8 cellular contexts compared by ENCODE assay signal in the genomic region with DNA sequence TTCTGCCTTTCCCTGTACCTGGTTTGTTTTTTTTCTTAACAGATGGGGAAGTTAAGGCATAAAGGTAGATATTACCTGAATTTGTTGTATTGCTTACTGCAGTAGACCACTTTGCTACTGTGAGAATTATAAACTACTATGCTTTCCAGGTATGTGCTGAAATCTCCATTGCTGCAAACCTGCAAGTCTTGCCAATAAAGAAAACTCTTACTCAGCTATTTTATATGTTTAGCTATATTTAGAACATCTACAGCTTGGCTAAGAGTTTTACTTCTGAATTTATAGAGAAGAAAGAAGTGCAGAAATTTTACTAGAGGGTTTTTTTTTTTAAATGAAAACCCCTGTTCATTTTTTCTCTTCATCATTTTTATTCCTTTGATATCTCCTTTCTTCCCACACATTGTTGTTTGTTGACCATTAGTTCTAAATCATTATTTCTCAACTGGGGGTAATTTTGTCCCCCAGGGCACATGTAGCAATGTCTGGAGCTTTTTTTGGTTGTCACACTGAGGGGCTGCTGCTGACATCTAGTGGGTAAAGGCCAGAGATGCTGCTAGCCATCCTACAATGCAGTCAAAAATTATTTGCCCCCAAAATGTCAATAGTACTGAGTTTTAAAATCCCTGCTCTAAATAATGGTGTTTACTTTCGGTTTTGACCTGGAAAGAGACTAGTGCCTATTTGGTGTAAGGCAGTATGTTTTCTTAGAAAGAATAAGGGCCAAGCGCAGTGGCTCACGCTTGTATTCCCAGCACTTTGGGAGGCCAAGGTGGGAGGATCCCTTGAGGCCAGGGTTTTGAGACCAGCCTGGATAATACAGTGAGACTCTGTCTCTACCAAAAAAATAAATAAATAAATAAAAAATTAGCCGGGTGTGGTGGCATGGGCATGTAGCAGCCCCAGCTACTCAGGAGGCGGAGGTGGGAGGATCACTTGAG. TPM values are rescaled to one million over a fixed set of nuclear protein-coding genes. Genes with fewer than 3 reads are reported as not detected.
DNase-seq lines count a peak whose midpoint lies in the region; ATAC-seq, FAIRE-seq and TF ChIP-seq lines count a peak whose summit lies in the region.

No MANE protein-coding gene starts in this region.

- FAIRE-seq in D721Med (lab: Jason Lieb, UNC), result no peak

- H3K4me1 ChIP-seq in HAP-1, result no peaks in the 10 kb centered on the region

- in situ Hi-C loops in HAP-1 (cut with MboI; ENCODE audit: low sequenced_read_pairs), result no loop called here

- H3K27me3 ChIP-seq in HAP-1 (ENCODE audit: low read depth), result no peaks in the 10 kb centered on the region

- ATAC-seq in left colon, result no peak

- DNase-seq in D721Med (ENCODE audit: insufficient read length, low spot score) (no peak), HT-29 (ENCODE audit: low spot score) (peak; percentile 22), fibroblast of gingiva (ENCODE audit: low read depth) (peak; percentile 45), left colon (no peak), HAP-1 (ENCODE audit: low spot score in 2 of 2) (no peak), NCI-H2227 (lab: John Stamatoyannopoulos, UW; ENCODE audit: unreplicated experiment) (no peak)
- DNase-seq in activated CD4-positive, alpha-beta T cell treated with anti-CD3 and anti-CD28 coated beads for 1 hour, result peak; percentile 19
- peak; percentile 19 to 41 for DNase-seq in stimulated activated CD4-positive, alpha-beta T cell treated with anti-CD3 and anti-CD28 coated beads, Interleukin-2, amount 100 ng/mL, for 24 hours

- TF ChIP-seq CTCF in D721Med (IDR thresholded peaks at IDR 0.05; ENCODE audit: insufficient read depth, missing control alignments), result peak; percentile 61

- no peak overlapping the region for H3K4me3 ChIP-seq in HAP-1

- peaks cover 2% of the 10 kb centered on the region; the same call in 1 of the 2 replicates for H3K36me3 ChIP-seq in HAP-1 (replicated peaks)

- intact Hi-C loops in left colon (cut with DNase I, micrococcal nuclease), result no loop called here

- no peaks in the 10 kb centered on the region for H3K9me3 ChIP-seq in HAP-1

RNA-seq across cellular contexts. Expression of gene PCNX1, which starts 48.6 kb away (rescaled TPM):
- total RNA-seq in HT-29 (2014; rRNA removed; shearing (Covaris generic)), result 10.9 and 11.8 TPM in 2 replicates
- total RNA-seq in left colon, result 10 to 100 TPM; 24.5 to 32.8 TPM

Comparison
In these comparisons a context has a peak if more than half of its experiments do, and no peak if none do; other contexts are left out.
1. DNase-seq: peak in HT-29 (single experiment), activated CD4-positive, alpha-beta T cell treated with anti-CD3 and anti-CD28 coated beads for 1 hour (single experiment), fibroblast of gingiva (single experiment) and stimulated activated CD4-positive, alpha-beta T cell treated with anti-CD3 and anti-CD28 coated beads, Interleukin-2, amount 100 ng/mL, for 24 hours (2 of 2); none in D721Med (single experiment), left colon (0 of 2), HAP-1 (0 of 2) and NCI-H2227 (single experiment).